12 cellular contexts compared by ENCODE assay signal in the genomic region with DNA sequence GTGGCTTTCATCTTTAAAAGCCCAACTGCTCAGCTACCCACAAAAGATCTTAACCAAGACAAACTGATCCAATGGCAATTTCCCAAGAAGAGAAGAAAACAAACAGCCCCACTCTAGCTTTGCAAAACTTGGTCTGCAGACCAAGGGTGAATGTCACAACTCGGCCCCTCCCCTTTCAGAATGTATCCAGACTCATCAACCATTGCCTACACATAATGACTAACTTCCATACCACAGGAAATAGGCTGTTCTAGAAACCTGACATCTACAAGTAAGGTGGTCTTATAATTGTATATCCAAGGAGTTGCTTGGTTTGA. TPM values are rescaled to one million over a fixed set of nuclear protein-coding genes. Genes with fewer than 3 reads are reported as not detected.
DNase-seq lines count a peak whose midpoint lies in the region; ATAC-seq and TF ChIP-seq lines count a peak whose summit lies in the region.
"Had no signal": no experiment of that assay in that cellular context is flagged by ENCODE, and none has a peak within 500 bp of the region (broad histone marks: within the 10 kb centered on the region; RNA-seq: fewer than 3 reads in every experiment).

No MANE protein-coding gene starts in this region.

- peaks cover 24% of the 10 kb centered on the region for H3K36me3 Mint-ChIP-seq in activated naive CD8-positive, alpha-beta T cell treated with anti-CD3 and anti-CD28 coated beads, Interleukin-2, amount 10 ng/mL, durations not matched to agents 7 days and 5 days

- peaks cover 14% of the 10 kb centered on the region for H4K20me1 ChIP-seq in hepatocyte (ENCODE audit: insufficient read depth, poor library complexity, severe bottlenecking)

- no peaks in the 10 kb centered on the region for H3K9me3 ChIP-seq in hepatocyte (ENCODE audit: low read depth)
- H3K9me3 ChIP-seq in vagina, result no peaks in the 10 kb centered on the region
- H3K9me3 ChIP-seq: right atrium auricular region, SJSA1 had no signal

- H3K27ac ChIP-seq in hepatocyte (peak overlapping the region; percentile 65), vagina (peak overlapping the region; percentile 42)
- H3K27ac ChIP-seq: SJSA1 had no signal

- 62% methylated on average over 1 of the region's 1 CpG for WGBS in hepatocyte (ENCODE audit: low lambda C conversion rate, missing lambda C conversion rate)

- H3K4me1 ChIP-seq in hepatocyte (ENCODE audit: insufficient read depth), result peaks cover 66% of the 10 kb centered on the region
- H3K4me1 ChIP-seq in vagina, result peaks cover 56% of the 10 kb centered on the region

- H3K9me3 Mint-ChIP-seq in activated naive CD8-positive, alpha-beta T cell treated with anti-CD3 and anti-CD28 coated beads, Interleukin-2, amount 10 ng/mL, durations not matched to agents 7 days and 5 days, result no peaks in the 10 kb centered on the region
- H3K9me3 Mint-ChIP-seq: CD4-positive, CD25-positive, alpha-beta regulatory T cell had no signal

- H3K4me1 Mint-ChIP-seq in activated naive CD8-positive, alpha-beta T cell treated with anti-CD3 and anti-CD28 coated beads, Interleukin-2, amount 10 ng/mL, durations not matched to agents 7 days and 5 days, result peaks cover 34% of the 10 kb centered on the region

- POLR2A ChIA-PET in activated naive CD8-positive, alpha-beta T cell treated with anti-CD3 and anti-CD28 coated beads, Interleukin-2, amount 10 ng/mL, durations not matched to agents 7 days and 5 days (lab: Charles Lee), result interaction anchor here (1.3 kb wide), 1 partner anchor 9 kb away, joined by 11 read pairs; no protein-coding TSS in a partner anchor

- peaks cover 89% of the 10 kb centered on the region for H3K79me2 ChIP-seq in hepatocyte

- H3K4me3 ChIP-seq in hepatocyte (no peak overlapping the region), vagina (no peak overlapping the region)
- H3K4me3 ChIP-seq: right atrium auricular region, SJSA1 had no signal

- peak overlapping the region; percentile 6 for H3K4me2 ChIP-seq in hepatocyte

- no peak for TF ChIP-seq POLR2A in vagina (IDR thresholded peaks at IDR 0.05)

- no peaks in the 10 kb centered on the region for H3K27me3 ChIP-seq in hepatocyte
- no peaks in the 10 kb centered on the region for H3K27me3 ChIP-seq in vagina
- H3K27me3 ChIP-seq: right atrium auricular region, SJSA1 had no signal

- peak; percentile 66 for ATAC-seq in activated naive CD8-positive, alpha-beta T cell treated with anti-CD3 and anti-CD28 coated beads, Interleukin-2, amount 10 ng/mL, durations not matched to agents 7 days and 5 days (ENCODE audit: low read depth)
- ATAC-seq in HG02981 (IDR thresholded peaks at IDR 0.05; ENCODE audit: unreplicated experiment) (no peak), HG02571 (IDR thresholded peaks at IDR 0.05; ENCODE audit: unreplicated experiment) (no peak)

- H3K36me3 ChIP-seq in hepatocyte (replicated peaks; ENCODE audit: insufficient read depth, low read depth), result no peaks in the 10 kb centered on the region
- H3K36me3 ChIP-seq in vagina, result no peaks in the 10 kb centered on the region

- H3K27me3 Mint-ChIP-seq in activated naive CD8-positive, alpha-beta T cell treated with anti-CD3 and anti-CD28 coated beads, Interleukin-2, amount 10 ng/mL, durations not matched to agents 7 days and 5 days, result no peaks in the 10 kb centered on the region
- H3K27me3 Mint-ChIP-seq: CD4-positive, CD25-positive, alpha-beta regulatory T cell had no signal

- TF ChIP-seq CTCF in hepatocyte (IDR thresholded peaks at IDR 0.05; ENCODE audit: poor library complexity) (no peak), vagina (IDR thresholded peaks at IDR 0.05) (no peak)

- no peak overlapping the region for H2AFZ ChIP-seq in hepatocyte

- H3K9me2 ChIP-seq in hepatocyte (replicated peaks; ENCODE audit: insufficient read depth), result no peaks in the 10 kb centered on the region

- H3K27ac Mint-ChIP-seq in activated naive CD8-positive, alpha-beta T cell treated with anti-CD3 and anti-CD28 coated beads, Interleukin-2, amount 10 ng/mL, durations not matched to agents 7 days and 5 days, result peak overlapping the region; percentile 49

- H3K4me3 Mint-ChIP-seq in activated naive CD8-positive, alpha-beta T cell treated with anti-CD3 and anti-CD28 coated beads, Interleukin-2, amount 10 ng/mL, durations not matched to agents 7 days and 5 days, result peak overlapping the region; percentile 18
- H3K4me3 Mint-ChIP-seq: CD4-positive, CD25-positive, alpha-beta regulatory T cell had no signal

- peak; percentile 47 for DNase-seq in stimulated activated CD4-positive, alpha-beta T cell treated with anti-CD3 and anti-CD28 coated beads, Interleukin-15, amount 100 ng/mL, for 24 hours
- no peak for DNase-seq in stimulated activated CD4-positive, alpha-beta T cell treated with anti-CD3 and anti-CD28 coated beads, Interleukin-2, amount 100 ng/mL, for 48 hours
- no peak for DNase-seq in activated naive CD8-positive, alpha-beta T cell treated with anti-CD3 and anti-CD28 coated beads, Interleukin-2, amount 10 ng/mL, durations not matched to agents 7 days and 5 days
- DNase-seq in hepatocyte (ENCODE audit: low spot score) (peak; percentile 51), vagina (ENCODE audit: extremely low spot score in 2 of 2) (no peak), NCI-H526 (lab: John Stamatoyannopoulos, UW) (no peak)
- DNase-seq: CD4-positive, CD25-positive, alpha-beta regulatory T cell; stimulated activated naive CD4-positive, alpha-beta T cell treated with Interleukin-2 at 50 U/mL for 16 hours had no signal

- intact Hi-C loops in vagina (cut with DNase I), result no loop called here

RNA-seq across cellular contexts. Expression of a gene that starts 16.0 kb away (rescaled TPM):
- total RNA-seq in activated naive CD8-positive, alpha-beta T cell treated with anti-CD3 and anti-CD28 coated beads, Interleukin-2, amount 10 ng/mL, durations not matched to agents 7 days and 5 days, result 10 to 100 TPM; 12.0 to 13.1 TPM
- total RNA-seq in hepatocyte, result 38.1 and 40.3 TPM in 2 replicates
- 10.3 and 15.0 TPM in 2 replicates for polyA plus RNA-seq in hepatocyte
- 19.2 TPM for total RNA-seq in vagina

RNA-seq across cellular contexts. Expression of a gene that starts 16.4 kb away (rescaled TPM):
- total RNA-seq in activated naive CD8-positive, alpha-beta T cell treated with anti-CD3 and anti-CD28 coated beads, Interleukin-2, amount 10 ng/mL, durations not matched to agents 7 days and 5 days, result 10 to 100 TPM; 24.9 to 26.9 TPM
- total RNA-seq in hepatocyte (60.0 and 61.5 TPM in 2 replicates), vagina (23.6 TPM)
- 48.9 and 57.3 TPM in 2 replicates for polyA plus RNA-seq in hepatocyte

Comparison
In these comparisons a context has a peak if more than half of its experiments do, and no peak if none do; other contexts are left out.
1. DNase-seq: peak in stimulated activated CD4-positive, alpha-beta T cell treated with anti-CD3 and anti-CD28 coated beads, Interleukin-15, amount 100 ng/mL, for 24 hours (single experiment) and hepatocyte (single experiment); none in stimulated activated CD4-positive, alpha-beta T cell treated with anti-CD3 and anti-CD28 coated beads, Interleukin-2, amount 100 ng/mL, for 48 hours (0 of 2), activated naive CD8-positive, alpha-beta T cell treated with anti-CD3 and anti-CD28 coated beads, Interleukin-2, amount 10 ng/mL, durations not matched to agents 7 days and 5 days (single experiment), vagina (0 of 2) and NCI-H526 (0 of 2).